Comparison of ENCODE assay signal across 11 cellular contexts in genomic region chr5:141319202-141319601, GRCh38. TPM values are rescaled to one million over a fixed set of nuclear protein-coding genes. Genes with fewer than 3 reads are reported as not detected.
DNase-seq lines count a peak whose midpoint lies in the region; ATAC-seq, FAIRE-seq and TF ChIP-seq lines count a peak whose summit lies in the region.
"Had no signal": no experiment of that assay in that cellular context is flagged by ENCODE, and none has a peak within 500 bp of the region (broad histone marks: within the 10 kb centered on the region; RNA-seq: fewer than 3 reads in every experiment).

No MANE protein-coding gene starts in this region.

- no peak for FAIRE-seq in K562 (lab: Jason Lieb, UNC)
- FAIRE-seq: RCC 7860 had no signal

- POLR2A ChIA-PET in K562 (lab: Yijun Ruan, JAX) = interaction anchor here (0.6 to 1.4 kb wide), 4 partner anchors 12 to 632 kb away, joined by 3 to 4 read pairs (median 3); partner anchors contain the start of gene PCDHGA2
- POLR2A ChIA-PET in naive thymus-derived CD8-positive, alpha-beta T cell (lab: Charles Lee) = interaction anchor here (0.6 to 1.9 kb wide), 3 partner anchors 59 to 318 kb away, joined by 4 to 9 read pairs (median 5); partner anchors contain the start of genes HDAC3 and RELL2

- H3K4me1 Mint-ChIP-seq in CD4-positive, CD25-positive, alpha-beta regulatory T cell = peaks cover 12 to 39% (median 26%) of the 10 kb centered on the region in 4 donors
- peaks cover 20 to 36% (median 29%) of the 10 kb centered on the region in 4 donors for H3K4me1 Mint-ChIP-seq in naive thymus-derived CD8-positive, alpha-beta T cell

- no peak for TF ChIP-seq POLR2A in K562 (conservative IDR thresholded peaks at IDR 0.05)

- in situ Hi-C loops in K562 (cut with MboI) = no loop called here

- no peak overlapping the region for H2AFZ ChIP-seq in K562 (ENCODE audit: low read depth, low read length)

- H3K4me1 ChIP-seq in CD4-positive, CD25-positive, alpha-beta regulatory T cell (ENCODE audit: control insufficient read depth, insufficient read depth, low read length, poor library complexity, severe bottlenecking) = peaks cover 5% of the 10 kb centered on the region
- peaks cover 3% of the 10 kb centered on the region; the same call in 1 of the 2 replicates for H3K4me1 ChIP-seq in HUES64 (ENCODE audit: insufficient read depth, low read length)
- peaks cover 0 to 9% of the 10 kb centered on the region in 2 experiments; a peak in 1 of 5 replicates for H3K4me1 ChIP-seq in K562 (replicated peaks in 1 of 2; ENCODE audit: control insufficient read depth in 2 of 2, insufficient read depth in 2 of 2, low read length in 2 of 2)

- no TSS peak for BruUV-seq in K562 (replicated peaks; lab: Mats Ljungman, UMichigan)

- H3K9me3 ChIP-seq in CD4-positive, CD25-positive, alpha-beta regulatory T cell (ENCODE audit: control insufficient read depth in 2 of 2, low read length in 2 of 2) = peaks cover 62 to 80% of the 10 kb centered on the region in 2 experiments
- H3K9me3 ChIP-seq in HUES64 (ENCODE audit: insufficient read depth, low read depth, low read length) (peaks cover 29% of the 10 kb centered on the region), K562 (replicated peaks; ENCODE audit: control insufficient read depth, insufficient read depth, low read depth, low read length) (peaks cover 22% of the 10 kb centered on the region)

- H3K4me2 ChIP-seq in K562 (ENCODE audit: insufficient read depth, low read length) = peak overlapping the region; percentile 85

- no peaks in the 10 kb centered on the region for H3K9me1 ChIP-seq in K562 (ENCODE audit: control insufficient read depth, insufficient read depth, low read length)

- peaks cover 8% of the 10 kb centered on the region for H3K27me3 Mint-ChIP-seq in CD4-positive, CD25-positive, alpha-beta regulatory T cell
- peaks cover 0 to 1% (median 0%) of the 10 kb centered on the region in 5 donors for H3K27me3 Mint-ChIP-seq in naive thymus-derived CD8-positive, alpha-beta T cell

- no peak for TF ChIP-seq RAD21 in K562 (CRISPR knock-in tag; conservative IDR thresholded peaks at IDR 0.05 in 1 of 2, IDR thresholded peaks at IDR 0.05 in 1 of 2)

- peak overlapping the region in 3 of 4 donors; percentile 56 to 96 (median 75) for H3K4me3 Mint-ChIP-seq in CD4-positive, CD25-positive, alpha-beta regulatory T cell
- peak overlapping the region in 9 of 10 donors; percentile 29 to 100 (median 97) for H3K4me3 Mint-ChIP-seq in naive thymus-derived CD8-positive, alpha-beta T cell

- intact Hi-C loops in K562 (cut with micrococcal nuclease) = no loop called here

- no peak for ATAC-seq in CD4-positive, CD25-positive, alpha-beta regulatory T cell (ENCODE audit: low read depth in 2 of 2)
- ATAC-seq in K562 = no peak
- ATAC-seq in naive thymus-derived CD8-positive, alpha-beta T cell = no peak

- no peak for TF ChIP-seq CTCF in K562 (IDR thresholded peaks at IDR 0.05 in 2 of 3, conservative IDR thresholded peaks at IDR 0.05 in 1 of 3; ENCODE audit: insufficient read depth in 2 of 3, low read depth in 1 of 3, low read length in 3 of 3)

- peak overlapping the region in 1 of 3 donors; percentile 99 for H3K27ac Mint-ChIP-seq in CD4-positive, CD25-positive, alpha-beta regulatory T cell
- H3K27ac Mint-ChIP-seq in naive thymus-derived CD8-positive, alpha-beta T cell = peak overlapping the region in 3 of 10 donors; percentile 11 to 100 (median 14)

- peak overlapping the region; percentile 93 for H3K4me3 ChIP-seq in CD4-positive, CD25-positive, alpha-beta regulatory T cell (ENCODE audit: low read depth, low read length)
- H3K4me3 ChIP-seq in HUES64 (ENCODE audit: low read length) (peak overlapping the region; percentile 93), K562 (peak overlapping the region; percentile 70; the same call in 1 of the 2 replicates)

- CTCF ChIA-PET in K562 (lab: Yijun Ruan, JAX; ENCODE audit: low intra/inter-chr PET ratio) = no interaction called here

- 94% methylated on average over 6 of the region's 6 CpGs for WGBS in HUES64
- 74% methylated on average over 6 of the region's 6 CpGs for WGBS in K562 (ENCODE audit: insufficient coverage, low coverage, missing lambda C conversion rate)

- no peak overlapping the region for H3K27ac ChIP-seq in CD4-positive, CD25-positive, alpha-beta regulatory T cell (ENCODE audit: insufficient read depth, low read length, poor library complexity, severe bottlenecking)
- no peak overlapping the region for H3K27ac ChIP-seq in HUES64 (ENCODE audit: low read depth, low read length)
- H3K27ac ChIP-seq in K562 (ENCODE audit: extremely low read depth, low read depth, low read length) = no peak overlapping the region

- peaks cover 3 to 82% (median 41%) of the 10 kb centered on the region in 7 donors for H3K9me3 Mint-ChIP-seq in CD4-positive, CD25-positive, alpha-beta regulatory T cell
- H3K9me3 Mint-ChIP-seq in naive thymus-derived CD8-positive, alpha-beta T cell = peaks cover 17 to 90% (median 57%) of the 10 kb centered on the region in 9 donors

- H4K20me1 ChIP-seq in K562 (replicated peaks; ENCODE audit: control insufficient read depth, insufficient read depth, low read length) = no peaks in the 10 kb centered on the region

- H3K79me2 ChIP-seq in K562 (ENCODE audit: control insufficient read depth, insufficient read depth, low read length) = peaks cover 29% of the 10 kb centered on the region

- TF ChIP-seq EP300 in K562 (IDR thresholded peaks at IDR 0.05; ENCODE audit: low read length) = no peak

- peaks cover 38% of the 10 kb centered on the region for H3K36me3 Mint-ChIP-seq in CD4-positive, CD25-positive, alpha-beta regulatory T cell
- peaks cover 36 to 81% (median 48%) of the 10 kb centered on the region in 3 donors for H3K36me3 Mint-ChIP-seq in naive thymus-derived CD8-positive, alpha-beta T cell

- DNase-seq in CD4-positive, CD25-positive, alpha-beta regulatory T cell = no peak
- no peak for DNase-seq in K562 (ENCODE audit: extremely low read depth in 1 of 4, low spot score in 3 of 4)
- no peak for DNase-seq in naive thymus-derived CD8-positive, alpha-beta T cell
- no peak for DNase-seq in activated gamma-delta T cell treated with Interleukin-2 at 50 U/mL for 16 hours
- DNase-seq in NCI-H1048 (lab: John Stamatoyannopoulos, UW) = no peak
- no peak for DNase-seq in NCI-H524 treated with DMSO at 0.1 percent for 48 hours (lab: John Stamatoyannopoulos, UW)
- no peak for DNase-seq in Ammon's horn (ENCODE audit: low spot score)
- DNase-seq: midbrain had no signal

- no peaks in the 10 kb centered on the region for H3K27me3 ChIP-seq in CD4-positive, CD25-positive, alpha-beta regulatory T cell (ENCODE audit: control insufficient read depth, insufficient read depth, low read length)
- H3K27me3 ChIP-seq in HUES64 (ENCODE audit: insufficient read depth, low read length) (no peaks in the 10 kb centered on the region), K562 (ENCODE audit: control insufficient read depth in 2 of 2, insufficient read depth in 2 of 2, low read length in 2 of 2) (no peaks in the 10 kb centered on the region)

- H3K9ac ChIP-seq in HUES64 (ENCODE audit: low read depth, low read length) (no peak overlapping the region), K562 (ENCODE audit: insufficient read depth in 1 of 2, low read depth in 2 of 2, low read length in 2 of 2) (no peak overlapping the region)

- peaks cover 14% of the 10 kb centered on the region for H3K36me3 ChIP-seq in CD4-positive, CD25-positive, alpha-beta regulatory T cell (ENCODE audit: control insufficient read depth, insufficient read depth, low read length)
- H3K36me3 ChIP-seq in HUES64 (ENCODE audit: insufficient read depth, low read length) (peaks cover 31% of the 10 kb centered on the region), K562 (ENCODE audit: control insufficient read depth, insufficient read depth, low read length) (peaks cover 26% of the 10 kb centered on the region)

RNA-seq across cellular contexts. Expression of gene TAF7, which starts 1.4 kb away (rescaled TPM):
- total RNA-seq in CD4-positive, CD25-positive, alpha-beta regulatory T cell = 76.6 TPM
- polyA plus RNA-seq in CD4-positive, CD25-positive, alpha-beta regulatory T cell = 100 to 1,000 TPM; 172 to 235 (median 200) TPM
- 96.0 TPM for polyA plus RNA-seq in HUES64 (2013, experiment 1 of 2)
- polyA plus RNA-seq in HUES64 (2013, experiment 2 of 2) = 107 TPM
- 25.2 and 60.1 TPM in 2 replicates for total RNA-seq in K562 (2011; cell fraction: chromatin; rRNA removed; ENCODE audit: low replicate concordance)
- total RNA-seq in K562 (2011; cell fraction: nucleolus; rRNA removed) = 27.7 and 29.0 TPM in 2 replicates
- 36.0 and 41.8 TPM in 2 replicates for total RNA-seq in K562 (2011; cell fraction: nucleoplasm; rRNA removed)
- total RNA-seq in K562 (2014; rRNA removed) (70.6 and 72.2 TPM in 2 replicates), K562 (2014; rRNA removed; fragmentation: Illumina TruSeq; extraction: Trizol) (92.0 and 105 TPM in 2 replicates), K562 (2015; rRNA removed; fragmentation: Illumina TruSeq; extraction: Trizol) (63.1 and 66.0 TPM in 2 replicates), K562 (2021) (71.2 and 73.3 TPM in 2 replicates)
- polyA plus RNA-seq in K562 (2011; rRNA removed) (60.5 and 116 TPM in 2 replicates), K562 (2014; fragmentation: Illumina TruSeq; extraction: Trizol) (88.5 and 93.5 TPM in 2 replicates), K562 (2014; fragmentation: Nextera tagmentation; extraction: Ambion mirVana) (10 to 100 TPM; 51.6 to 68.8 TPM), K562 (2014; rRNA removed) (105 and 109 TPM in 2 replicates)
- polyA plus RNA-seq in K562 (2011; cell fraction: cytosol; rRNA removed) = 23.0 and 26.7 TPM in 2 replicates
- polyA plus RNA-seq in K562 (2011; cell fraction: nucleus; rRNA removed) = 36.5 and 40.7 TPM in 2 replicates
- polyA plus RNA-seq in K562 (2012) = 70.1 and 96.3 TPM in 2 replicates
- polyA minus RNA-seq in K562 (2011; rRNA and poly(A)+ RNA removed) = 52.0 and 74.5 TPM in 2 replicates
- polyA minus RNA-seq in K562 (2011; cell fraction: cytosol; rRNA and poly(A)+ RNA removed) = 16.0 and 23.4 TPM in 2 replicates
- 18.3 and 26.0 TPM in 2 replicates for polyA minus RNA-seq in K562 (2011; cell fraction: nucleus; rRNA and poly(A)+ RNA removed)
- 100 to 1,000 TPM; 139 to 141 TPM for total RNA-seq in naive thymus-derived CD8-positive, alpha-beta T cell
- polyA plus RNA-seq in naive thymus-derived CD8-positive, alpha-beta T cell = 100 to 1,000 TPM; 206 to 230 (median 230) TPM

RNA-seq across cellular contexts. Expression of gene PCDHGA1, which starts 11.1 kb away (rescaled TPM):
- 0.10 TPM for total RNA-seq in CD4-positive, CD25-positive, alpha-beta regulatory T cell
- polyA plus RNA-seq in CD4-positive, CD25-positive, alpha-beta regulatory T cell = under 1 TPM in 1 of 4 donors, not detected in 3; 0.06 TPM
- polyA plus RNA-seq in HUES64 (2013, experiment 1 of 2) = 0.40 TPM
- 0.19 TPM for polyA plus RNA-seq in HUES64 (2013, experiment 2 of 2)
- 0.23 and 0.40 TPM in 2 replicates for total RNA-seq in K562 (2011; cell fraction: chromatin; rRNA removed; ENCODE audit: low replicate concordance)
- total RNA-seq in K562 (2011; cell fraction: nucleolus; rRNA removed) = 0.39 and 0.50 TPM in 2 replicates
- 0.22 and 0.38 TPM in 2 replicates for total RNA-seq in K562 (2011; cell fraction: nucleoplasm; rRNA removed)
- 0.12 and 0.14 TPM in 2 replicates for total RNA-seq in K562 (2014; rRNA removed)
- total RNA-seq in K562 (2014; rRNA removed; fragmentation: Illumina TruSeq; extraction: Trizol) = 0.13 and 0.18 TPM in 2 replicates
- 0.15 and 0.18 TPM in 2 replicates for total RNA-seq in K562 (2015; rRNA removed; fragmentation: Illumina TruSeq; extraction: Trizol)
- total RNA-seq in K562 (2021) = 0.16 and 0.20 TPM in 2 replicates
- 0.08 and 0.26 TPM in 2 replicates for polyA plus RNA-seq in K562 (2011; rRNA removed)
- 0.04 and 0.33 TPM in 2 replicates for polyA plus RNA-seq in K562 (2011; cell fraction: cytosol; rRNA removed)
- polyA plus RNA-seq in K562 (2011; cell fraction: nucleus; rRNA removed) = 0.10 and 0.41 TPM in 2 replicates
- 0.16 and 0.40 TPM in 2 replicates for polyA plus RNA-seq in K562 (2012)
- polyA plus RNA-seq in K562 (2014; fragmentation: Illumina TruSeq; extraction: Trizol) = 0.12 and 0.21 TPM in 2 replicates
- polyA plus RNA-seq in K562 (2014; fragmentation: Nextera tagmentation; extraction: Ambion mirVana) = not detected
- 0.05 and 0.24 TPM in 2 replicates for polyA plus RNA-seq in K562 (2014; rRNA removed)
- polyA minus RNA-seq in K562 (2011; rRNA and poly(A)+ RNA removed) = 0.18 and 0.53 TPM in 2 replicates
- 0.19 TPM in 1 of 2 replicates, not detected in the other for polyA minus RNA-seq in K562 (2011; cell fraction: cytosol; rRNA and poly(A)+ RNA removed)
- polyA minus RNA-seq in K562 (2011; cell fraction: nucleus; rRNA and poly(A)+ RNA removed) = 0.22 and 0.54 TPM in 2 replicates
- under 1 TPM; 0.38 to 0.52 TPM for total RNA-seq in naive thymus-derived CD8-positive, alpha-beta T cell
- polyA plus RNA-seq in naive thymus-derived CD8-positive, alpha-beta T cell = not detected

RNA-seq across cellular contexts. Expression of gene SLC25A2, which starts 15.4 kb away (rescaled TPM):
- 0.74 TPM for total RNA-seq in CD4-positive, CD25-positive, alpha-beta regulatory T cell
- polyA plus RNA-seq in CD4-positive, CD25-positive, alpha-beta regulatory T cell = under 1 TPM in 1 of 4 donors, not detected in 3; 0.12 TPM
- polyA plus RNA-seq in HUES64 (2013, experiment 1 of 2) = not detected
- polyA plus RNA-seq in HUES64 (2013, experiment 2 of 2) = not detected
- total RNA-seq in K562 (2011; cell fraction: chromatin; rRNA removed; ENCODE audit: low replicate concordance) = 0.90 and 1.2 TPM in 2 replicates
- total RNA-seq in K562 (2011; cell fraction: nucleolus; rRNA removed) = 0.67 TPM in 1 of 2 replicates, not detected in the other
- 0.51 TPM in 1 of 2 replicates, not detected in the other for total RNA-seq in K562 (2011; cell fraction: nucleoplasm; rRNA removed)
- total RNA-seq in K562 (2014; rRNA removed) = 0.09 TPM in 1 of 2 replicates, not detected in the other
- total RNA-seq in K562 (2014; rRNA removed; fragmentation: Illumina TruSeq; extraction: Trizol) = 0.11 TPM in 1 of 2 replicates, not detected in the other
- total RNA-seq in K562 (2015; rRNA removed; fragmentation: Illumina TruSeq; extraction: Trizol) = 0.11 and 0.15 TPM in 2 replicates
- 0.34 TPM in 1 of 2 replicates, not detected in the other for total RNA-seq in K562 (2021)
- not detected in 2 replicates for polyA plus RNA-seq in K562 (2011; rRNA removed)
- not detected in 2 replicates for polyA plus RNA-seq in K562 (2011; cell fraction: cytosol; rRNA removed)
- 0.23 TPM in 1 of 2 replicates, not detected in the other for polyA plus RNA-seq in K562 (2011; cell fraction: nucleus; rRNA removed)
- polyA plus RNA-seq in K562 (2012) = 0.07 TPM in 1 of 2 replicates, not detected in the other
- not detected in 2 replicates for polyA plus RNA-seq in K562 (2014; fragmentation: Illumina TruSeq; extraction: Trizol)
- polyA plus RNA-seq in K562 (2014; fragmentation: Nextera tagmentation; extraction: Ambion mirVana) = not detected
- not detected in 2 replicates for polyA plus RNA-seq in K562 (2014; rRNA removed)
- 0.12 and 0.14 TPM in 2 replicates for polyA minus RNA-seq in K562 (2011; rRNA and poly(A)+ RNA removed)
- not detected in 2 replicates for polyA minus RNA-seq in K562 (2011; cell fraction: cytosol; rRNA and poly(A)+ RNA removed)
- polyA minus RNA-seq in K562 (2011; cell fraction: nucleus; rRNA and poly(A)+ RNA removed) = 0.27 TPM in 1 of 2 replicates, not detected in the other
- 1 to 10 TPM; 2.1 to 2.5 TPM for total RNA-seq in naive thymus-derived CD8-positive, alpha-beta T cell
- polyA plus RNA-seq in naive thymus-derived CD8-positive, alpha-beta T cell = not detected

RNA-seq across cellular contexts. Expression of gene PCDHGA2, which starts 19.4 kb away (rescaled TPM):
- not detected for total RNA-seq in CD4-positive, CD25-positive, alpha-beta regulatory T cell
- not detected for polyA plus RNA-seq in CD4-positive, CD25-positive, alpha-beta regulatory T cell
- 0.45 TPM for polyA plus RNA-seq in HUES64 (2013, experiment 1 of 2)
- polyA plus RNA-seq in HUES64 (2013, experiment 2 of 2) = 0.51 TPM
- total RNA-seq in K562 (2011; cell fraction: chromatin; rRNA removed; ENCODE audit: low replicate concordance) = 0.21 and 0.39 TPM in 2 replicates
- 0.13 and 0.33 TPM in 2 replicates for total RNA-seq in K562 (2011; cell fraction: nucleolus; rRNA removed)
- total RNA-seq in K562 (2011; cell fraction: nucleoplasm; rRNA removed) = 0.23 and 0.29 TPM in 2 replicates
- total RNA-seq in K562 (2014; rRNA removed) = 0.08 and 0.23 TPM in 2 replicates
- 0.03 and 0.07 TPM in 2 replicates for total RNA-seq in K562 (2014; rRNA removed; fragmentation: Illumina TruSeq; extraction: Trizol)
- 0.07 and 0.08 TPM in 2 replicates for total RNA-seq in K562 (2015; rRNA removed; fragmentation: Illumina TruSeq; extraction: Trizol)
- total RNA-seq in K562 (2021) = 0.18 and 0.27 TPM in 2 replicates
- polyA plus RNA-seq in K562 (2011; rRNA removed) = 0.03 and 0.10 TPM in 2 replicates
- 0.03 and 0.16 TPM in 2 replicates for polyA plus RNA-seq in K562 (2011; cell fraction: cytosol; rRNA removed)
- 0.04 and 0.33 TPM in 2 replicates for polyA plus RNA-seq in K562 (2011; cell fraction: nucleus; rRNA removed)
- polyA plus RNA-seq in K562 (2012) = 0.16 and 0.42 TPM in 2 replicates
- polyA plus RNA-seq in K562 (2014; fragmentation: Illumina TruSeq; extraction: Trizol) = 0.12 and 0.15 TPM in 2 replicates
- polyA plus RNA-seq in K562 (2014; fragmentation: Nextera tagmentation; extraction: Ambion mirVana) = not detected
- polyA plus RNA-seq in K562 (2014; rRNA removed) = 0.18 and 0.27 TPM in 2 replicates
- polyA minus RNA-seq in K562 (2011; rRNA and poly(A)+ RNA removed) = 0.18 TPM in 1 of 2 replicates, not detected in the other
- not detected in 2 replicates for polyA minus RNA-seq in K562 (2011; cell fraction: cytosol; rRNA and poly(A)+ RNA removed)
- 0.27 TPM in 1 of 2 replicates, not detected in the other for polyA minus RNA-seq in K562 (2011; cell fraction: nucleus; rRNA and poly(A)+ RNA removed)
- under 1 TPM; 0.16 to 0.18 TPM for total RNA-seq in naive thymus-derived CD8-positive, alpha-beta T cell
- polyA plus RNA-seq in naive thymus-derived CD8-positive, alpha-beta T cell = not detected

RNA-seq across cellular contexts. Expression of gene PCDHGA3, which starts 24.4 kb away (rescaled TPM):
- total RNA-seq in CD4-positive, CD25-positive, alpha-beta regulatory T cell = not detected
- not detected for polyA plus RNA-seq in CD4-positive, CD25-positive, alpha-beta regulatory T cell
- polyA plus RNA-seq in HUES64 (2013, experiment 1 of 2) = 2.3 TPM
- 2.0 TPM for polyA plus RNA-seq in HUES64 (2013, experiment 2 of 2)
- total RNA-seq in K562 (2011; cell fraction: chromatin; rRNA removed; ENCODE audit: low replicate concordance) = 0.67 and 1.2 TPM in 2 replicates
- total RNA-seq in K562 (2011; cell fraction: nucleolus; rRNA removed) = 0.79 and 0.83 TPM in 2 replicates
- 0.69 and 0.81 TPM in 2 replicates for total RNA-seq in K562 (2011; cell fraction: nucleoplasm; rRNA removed)
- total RNA-seq in K562 (2014; rRNA removed) (0.23 and 0.33 TPM in 2 replicates), K562 (2014; rRNA removed; fragmentation: Illumina TruSeq; extraction: Trizol) (0.13 and 0.18 TPM in 2 replicates), K562 (2015; rRNA removed; fragmentation: Illumina TruSeq; extraction: Trizol) (0.11 and 0.14 TPM in 2 replicates), K562 (2021) (0.24 and 0.38 TPM in 2 replicates)
- polyA plus RNA-seq in K562 (2011; rRNA removed) (0.15 TPM in 1 of 2 replicates, not detected in the other), K562 (2014; fragmentation: Illumina TruSeq; extraction: Trizol) (0.12 and 0.13 TPM in 2 replicates), K562 (2014; fragmentation: Nextera tagmentation; extraction: Ambion mirVana) (not detected), K562 (2014; rRNA removed) (0.28 TPM in 1 of 2 replicates, not detected in the other)
- polyA plus RNA-seq in K562 (2011; cell fraction: cytosol; rRNA removed) = 0.12 TPM in 1 of 2 replicates, not detected in the other
- 0.04 and 0.71 TPM in 2 replicates for polyA plus RNA-seq in K562 (2011; cell fraction: nucleus; rRNA removed)
- polyA plus RNA-seq in K562 (2012) = 0.16 and 0.53 TPM in 2 replicates
- 0.09 and 0.14 TPM in 2 replicates for polyA minus RNA-seq in K562 (2011; rRNA and poly(A)+ RNA removed)
- not detected in 2 replicates for polyA minus RNA-seq in K562 (2011; cell fraction: cytosol; rRNA and poly(A)+ RNA removed)
- 0.67 TPM in 1 of 2 replicates, not detected in the other for polyA minus RNA-seq in K562 (2011; cell fraction: nucleus; rRNA and poly(A)+ RNA removed)
- not detected for total RNA-seq in naive thymus-derived CD8-positive, alpha-beta T cell
- polyA plus RNA-seq in naive thymus-derived CD8-positive, alpha-beta T cell = under 1 TPM in 1 of 3 donors, not detected in 2; 0.06 TPM
- total RNA-seq: M059J had no signal
